ENCODE assay signal across 26 cellular contexts in the genomic region with DNA sequence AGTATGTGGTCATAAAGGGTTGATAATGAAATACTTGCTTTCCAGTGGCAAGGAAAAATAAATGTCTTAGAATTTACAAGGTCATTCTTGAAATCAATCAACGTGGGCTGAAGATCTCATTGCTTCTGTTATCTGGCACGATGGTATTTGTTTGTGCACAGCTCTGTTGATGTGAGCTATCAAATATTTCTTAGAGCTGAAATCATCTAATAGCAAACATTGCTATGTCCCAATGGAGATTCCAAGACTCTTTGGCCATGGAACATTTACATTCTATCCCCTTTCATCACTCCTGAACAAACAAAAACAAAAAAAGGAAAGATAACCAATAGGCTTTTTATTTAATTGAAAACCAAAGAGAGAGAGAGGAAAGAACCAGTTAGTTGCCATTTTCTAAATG.
"Had no signal": no experiment of that assay in that cellular context is flagged by ENCODE, and none has a peak within 500 bp of the region (broad histone marks: within the 10 kb centered on the region; RNA-seq: fewer than 3 reads in every experiment).

No MANE protein-coding gene starts in this region.

- DNase-seq: dermis blood vessel endothelial cell; effector memory CD4-positive, alpha-beta T cell; foreskin fibroblast; gastrocnemius medialis; head of caudate nucleus; mesenchymal stem cell; mucosa of descending colon; naive B cell; pancreas; sigmoid colon; spleen; stimulated activated CD4-positive, alpha-beta T cell treated with anti-CD3 and anti-CD28 coated beads, Interleukin-4, amount 100 ng/mL, for 4 hours; stimulated activated naive CD8-positive, alpha-beta T cell treated with anti-CD3 and anti-CD28 coated beads, Interleukin-15, Interleukin-2, amounts not matched to agents 100 U/mL and 50 U/mL, for 24 hours; substantia nigra; testis; tibial artery had no signal

- H3K36me3 ChIP-seq: esophagus muscularis mucosa, gastrocnemius medialis, neutrophil, pancreas, right atrium auricular region, sigmoid colon, spleen, tibial artery had no signal

- H3K4me1 ChIP-seq: pancreas, right atrium auricular region, spleen, testis, tibial artery had no signal

- FAIRE-seq: endothelial cell of umbilical vein, keratinocyte had no signal

- H3K27ac ChIP-seq: coronary artery, esophagus muscularis mucosa, neutrophil, pancreas, right atrium auricular region, sigmoid colon, skin epidermis, spleen, testis, tibial artery had no signal

- H3K4me3 ChIP-seq: coronary artery, esophagus muscularis mucosa, gastrocnemius medialis, mucosa of descending colon, pancreas, right atrium auricular region, sigmoid colon, skin epidermis, spleen, testis, tibial artery had no signal

- H3K27me3 ChIP-seq: esophagus muscularis mucosa, gastrocnemius medialis, neutrophil, pancreas, right atrium auricular region, sigmoid colon, testis, tibial artery had no signal

- ATAC-seq: gastrocnemius medialis; left lobe of liver; mucosa of descending colon; natural killer cell treated with Interleukin-12 subunit alpha and Interleukin-12 subunit beta and Interleukin-15 and Interleukin-18, amount 100 ng/mL, for 72 hours; pancreas; stimulated activated memory B cell treated with anti-CD40 and anti-IgM and Interleukin-4, amounts not matched to agents 10 μg/mL and 1 μg/mL and 100 μg/mL, for 72 hours; stimulated activated naive CD8-positive, alpha-beta T cell treated with anti-CD3 and anti-CD28 coated beads, Interleukin-15, Interleukin-2, amounts not matched to agents 100 U/mL and 50 U/mL, for 24 hours had no signal

- H3K9me3 ChIP-seq: esophagus muscularis mucosa, gastrocnemius medialis, mucosa of descending colon, neutrophil, pancreas, right atrium auricular region, sigmoid colon, spleen, testis, tibial artery had no signal
